ENCODE assay signal across 15 cellular contexts in genomic region chr11:68504432-68505066, GRCh38. TPM values are rescaled to one million over a fixed set of nuclear protein-coding genes. Genes with fewer than 3 reads are reported as not detected.
A peak's percentile ranks its signal among the peaks of the same experiment; 100 is the strongest.
DNase-seq lines count a peak whose midpoint lies in the region; ATAC-seq and TF ChIP-seq lines count a peak whose summit lies in the region.
"Had no signal": no experiment of that assay in that cellular context is flagged by ENCODE, and none has a peak within 500 bp of the region (broad histone marks: within the 10 kb centered on the region; RNA-seq: fewer than 3 reads in every experiment).

No MANE protein-coding gene starts in this region.

- H3F3A ChIP-seq in OCI-LY1 (ENCODE audit: insufficient read depth, low read length), result no peaks in the 10 kb centered on the region

- H3K9me3 ChIP-seq in OCI-LY1 (ENCODE audit: low read length) (no peaks in the 10 kb centered on the region), gastroesophageal sphincter (no peaks in the 10 kb centered on the region), transverse colon (no peaks in the 10 kb centered on the region), spleen (no peaks in the 10 kb centered on the region)

- peaks cover 45% of the 10 kb centered on the region for H3K4me1 Mint-ChIP-seq in activated naive CD4-positive, alpha-beta T cell treated with anti-CD3 and anti-CD28 coated beads, Interleukin-2, amount 10 ng/mL, durations not matched to agents 7 days and 5 days
- peaks cover 60% of the 10 kb centered on the region for H3K4me1 Mint-ChIP-seq in stimulated activated effector memory CD8-positive, alpha-beta T cell treated with anti-CD3 and anti-CD28 coated beads, Interleukin-12 subunit alpha, Interleukin-12 subunit beta, amount 100 ng/mL, for 72 hours

- H3K4me3 Mint-ChIP-seq in activated naive CD4-positive, alpha-beta T cell treated with anti-CD3 and anti-CD28 coated beads, Interleukin-2, amount 10 ng/mL, durations not matched to agents 7 days and 5 days, result no peak overlapping the region
- no peak overlapping the region for H3K4me3 Mint-ChIP-seq in stimulated activated effector memory CD8-positive, alpha-beta T cell treated with anti-CD3 and anti-CD28 coated beads, Interleukin-12 subunit alpha, Interleukin-12 subunit beta, amount 100 ng/mL, for 72 hours

- intact Hi-C loops in transverse colon (cut with DNase I; ENCODE audit: low total_unique reads) (no loop called here), spleen (cut with DNase I; ENCODE audit: low total_unique reads) (no loop called here)

- no peak for ATAC-seq in gastroesophageal sphincter
- no peak for ATAC-seq in stimulated activated effector memory CD8-positive, alpha-beta T cell treated with anti-CD3 and anti-CD28 coated beads, Interleukin-12 subunit alpha, Interleukin-12 subunit beta, amount 100 ng/mL, for 72 hours
- ATAC-seq: esophagus mucosa, left cardiac atrium had no signal

- TF ChIP-seq EP300 in gastroesophageal sphincter (IDR thresholded peaks at IDR 0.05), result no peak
- no peak for TF ChIP-seq EP300 in transverse colon (IDR thresholded peaks at IDR 0.05; ENCODE audit: low read depth)

- WGBS in gastroesophageal sphincter (ENCODE audit: low coverage in 1 of 2), 2 donors, result 52 to 53% methylated on average over 5 to 6 of the region's 6 CpGs
- WGBS in transverse colon (ENCODE audit: low coverage in 1 of 2), 2 donors, result 51 to 75% methylated on average over 6 of the region's 6 CpGs
- WGBS in spleen, 5 donors, result 76 to 88% (median 81%) methylated on average over 6 of the region's 6 CpGs

- H3K27me3 Mint-ChIP-seq in activated naive CD4-positive, alpha-beta T cell treated with anti-CD3 and anti-CD28 coated beads, Interleukin-2, amount 10 ng/mL, durations not matched to agents 7 days and 5 days, result no peaks in the 10 kb centered on the region

- H4K20me1 ChIP-seq in OCI-LY1 (ENCODE audit: insufficient read depth, low read length), result 0 out of 2 replicates have a peak, but pooled peaks cover 3% of the 10 kb centered on the region

- H3K9me3 Mint-ChIP-seq in activated naive CD4-positive, alpha-beta T cell treated with anti-CD3 and anti-CD28 coated beads, Interleukin-2, amount 10 ng/mL, durations not matched to agents 7 days and 5 days, result no peaks in the 10 kb centered on the region
- H3K9me3 Mint-ChIP-seq in stimulated activated effector memory CD8-positive, alpha-beta T cell treated with anti-CD3 and anti-CD28 coated beads, Interleukin-12 subunit alpha, Interleukin-12 subunit beta, amount 100 ng/mL, for 72 hours, result no peaks in the 10 kb centered on the region

- no peak overlapping the region for H2AFZ ChIP-seq in OCI-LY1 (ENCODE audit: low read length)

- H3K79me2 ChIP-seq in OCI-LY1 (ENCODE audit: insufficient read depth, low read length), result peaks cover 100% of the 10 kb centered on the region

- no peak for TF ChIP-seq POLR2A in gastroesophageal sphincter (IDR thresholded peaks at IDR 0.05)
- no peak for TF ChIP-seq POLR2A in transverse colon (IDR thresholded peaks at IDR 0.05)
- TF ChIP-seq POLR2A in spleen (IDR thresholded peaks at IDR 0.05), result no peak

- H3K9ac ChIP-seq in OCI-LY1 (ENCODE audit: low read length), result peak overlapping the region; percentile 9; the same call in 1 of the 2 replicates

- no peaks in the 10 kb centered on the region for H3K27me3 ChIP-seq in OCI-LY1 (ENCODE audit: insufficient read depth, low read length)
- H3K27me3 ChIP-seq in gastroesophageal sphincter, result no peaks in the 10 kb centered on the region
- no peaks in the 10 kb centered on the region for H3K27me3 ChIP-seq in transverse colon
- H3K27me3 ChIP-seq in spleen (replicated peaks in 1 of 7), result no peaks in the 10 kb centered on the region

- TF ChIP-seq CTCF in OCI-LY1 (IDR thresholded peaks at IDR 0.05; ENCODE audit: low read length) (no peak), gastroesophageal sphincter (IDR thresholded peaks at IDR 0.05) (no peak), transverse colon (IDR thresholded peaks at IDR 0.05) (no peak), spleen (IDR thresholded peaks at IDR 0.05 in 8 of 11, conservative IDR thresholded peaks at IDR 0.05 in 3 of 11) (no peak)

- no peaks in the 10 kb centered on the region for H3K9me2 ChIP-seq in OCI-LY1 (ENCODE audit: low read depth, low read length)

- CTCF ChIA-PET in activated naive CD4-positive, alpha-beta T cell treated with anti-CD3 and anti-CD28 coated beads, Interleukin-2, amount 10 ng/mL, durations not matched to agents 7 days and 5 days (lab: Charles Lee), result no interaction called here

- H3K4me1 ChIP-seq in OCI-LY1 (ENCODE audit: insufficient read depth, low read length, severe bottlenecking) (peaks cover 77% of the 10 kb centered on the region), gastroesophageal sphincter (peaks cover 25 to 98% (median 29%) of the 10 kb centered on the region in 3 donors), transverse colon (peaks cover 33 to 77% (median 51%) of the 10 kb centered on the region in 4 donors), spleen (peaks cover 54 to 100% (median 91%) of the 10 kb centered on the region in 6 donors)

- H3K27ac ChIP-seq in OCI-LY1 (ENCODE audit: low read depth, low read length, poor library complexity, severe bottlenecking), result peak overlapping the region; percentile 60
- H3K27ac ChIP-seq in gastroesophageal sphincter, result peak overlapping the region in 3 of 4 donors; percentile 17 to 50 (median 27)
- peak overlapping the region in 2 of 4 donors; percentile 18 to 44 for H3K27ac ChIP-seq in transverse colon
- no peak overlapping the region for H3K27ac ChIP-seq in spleen

- H3K4me3 ChIP-seq in OCI-LY1 (ENCODE audit: low read depth, low read length, poor library complexity, severe bottlenecking), result peak overlapping the region; percentile 8
- H3K4me3 ChIP-seq in gastroesophageal sphincter, result no peak overlapping the region
- H3K4me3 ChIP-seq in transverse colon, result no peak overlapping the region
- no peak overlapping the region for H3K4me3 ChIP-seq in spleen

- H3K4me2 ChIP-seq in OCI-LY1 (ENCODE audit: low read length), result peak overlapping the region; percentile 54

- in situ Hi-C loops in transverse colon (cut with MboI; ENCODE audit: low pct_ligation_motif_present in 1 of 4, low pct_unique_long_range_greater_than_20kb in 1 of 4, low sequenced_read_pairs in 3 of 4), result no loop called here

- no peak for DNase-seq in activated naive CD4-positive, alpha-beta T cell treated with anti-CD3 and anti-CD28 coated beads, Interleukin-2, amount 10 ng/mL, durations not matched to agents 7 days and 5 days
- DNase-seq in activated naive CD4-positive, alpha-beta T cell treated with anti-CD3 and anti-CD28 coated beads, Interleukin-2, amount 50 U/mL, for 16 hours, result no peak
- DNase-seq in stimulated activated effector memory CD8-positive, alpha-beta T cell treated with anti-CD3 and anti-CD28 coated beads, Interleukin-12 subunit alpha, Interleukin-12 subunit beta, amount 100 ng/mL, for 72 hours (ENCODE audit: low spot score in 2 of 2), result no peak
- no peak for DNase-seq in NOMO-1 treated with dmso at 0.1 percent for 144 hours (lab: John Stamatoyannopoulos, UW; ENCODE audit: unreplicated experiment)
- no peak for DNase-seq in transverse colon
- no peak for DNase-seq in spleen
- DNase-seq: activated CD4-positive, alpha-beta T cell treated with anti-CD3 and anti-CD28 coated beads, Interleukin-2, amount 50 U/mL, for 1 hour; hippocampal formation; Kasumi-1; left cardiac atrium; NCI-H146; NCI-H526 treated with DMSO at 0.1 percent for 48 hours had no signal

- H3K36me3 ChIP-seq in OCI-LY1 (ENCODE audit: insufficient read depth, low read length), result peaks cover 9% of the 10 kb centered on the region; the same call in 1 of the 2 replicates
- no peaks in the 10 kb centered on the region for H3K36me3 ChIP-seq in gastroesophageal sphincter
- no peaks in the 10 kb centered on the region for H3K36me3 ChIP-seq in transverse colon
- H3K36me3 ChIP-seq in spleen, result no peaks in the 10 kb centered on the region

- peaks cover 16% of the 10 kb centered on the region for H3K36me3 Mint-ChIP-seq in activated naive CD4-positive, alpha-beta T cell treated with anti-CD3 and anti-CD28 coated beads, Interleukin-2, amount 10 ng/mL, durations not matched to agents 7 days and 5 days
- H3K36me3 Mint-ChIP-seq in stimulated activated effector memory CD8-positive, alpha-beta T cell treated with anti-CD3 and anti-CD28 coated beads, Interleukin-12 subunit alpha, Interleukin-12 subunit beta, amount 100 ng/mL, for 72 hours, result peaks cover 33% of the 10 kb centered on the region

- peak overlapping the region; percentile 8 for H3K27ac Mint-ChIP-seq in activated naive CD4-positive, alpha-beta T cell treated with anti-CD3 and anti-CD28 coated beads, Interleukin-2, amount 10 ng/mL, durations not matched to agents 7 days and 5 days
- H3K27ac Mint-ChIP-seq in stimulated activated effector memory CD8-positive, alpha-beta T cell treated with anti-CD3 and anti-CD28 coated beads, Interleukin-12 subunit alpha, Interleukin-12 subunit beta, amount 100 ng/mL, for 72 hours, result peak overlapping the region; percentile 59

RNA-seq across cellular contexts. Expression of gene PPP6R3, which starts 44.0 kb away (rescaled TPM):
- total RNA-seq in gastroesophageal sphincter (100 to 1,000 TPM; 128 to 164 (median 144) TPM), transverse colon (100 to 1,000 TPM in 3 of 4 donors, 10 to 100 TPM in 1; 89.8 to 158 (median 117) TPM), spleen (100 to 1,000 TPM; 112 to 178 (median 149) TPM)
- polyA plus RNA-seq in spleen, result 10 to 100 TPM; 23.9 to 33.7 (median 28.1) TPM

Comparison
In these comparisons a context has a peak if more than half of its experiments do, and no peak if none do; other contexts are left out.
1. H3K27ac ChIP-seq: peak in OCI-LY1 (single experiment) and gastroesophageal sphincter (3 of 4); none in spleen (0 of 8).